Comparison of ENCODE assay signal across 22 cellular contexts in the genomic region with DNA sequence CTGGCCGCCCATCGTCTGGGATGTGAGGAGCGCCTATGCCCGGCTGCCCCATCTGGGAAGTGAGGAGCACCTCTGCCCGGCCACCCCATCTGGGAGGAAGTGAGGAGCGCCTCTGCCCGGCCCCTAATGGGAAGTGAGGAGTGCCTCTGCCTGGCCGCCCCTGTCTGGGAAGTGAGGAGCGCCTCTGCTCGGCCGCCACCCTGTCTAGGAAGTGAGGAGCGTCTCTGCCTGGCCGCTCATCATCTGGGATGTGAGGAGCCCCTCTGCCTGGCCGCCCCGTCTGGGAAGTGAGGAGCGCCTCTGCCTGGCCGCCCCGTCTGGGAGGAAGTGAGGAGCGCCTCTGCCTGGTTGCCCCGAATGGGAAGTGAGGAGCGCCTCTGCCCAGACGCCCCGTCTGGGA. TPM values are rescaled to one million over a fixed set of nuclear protein-coding genes. Genes with fewer than 3 reads are reported as not detected.
"Had no signal": no experiment of that assay in that cellular context is flagged by ENCODE, and none has a peak within 500 bp of the region (broad histone marks: within the 10 kb centered on the region; RNA-seq: fewer than 3 reads in every experiment).

No MANE protein-coding gene starts in this region.

RNA-seq across cellular contexts. Expression of a gene that starts 42.4 kb away (rescaled TPM):
- total RNA-seq: activated CD4-positive, alpha-beta memory T cell treated with anti-CD3 and anti-CD28 coated beads for 36 hours; activated CD4-positive, alpha-beta T cell treated with anti-CD3 and anti-CD28 coated beads for 36 hours; activated CD8-positive, alpha-beta memory T cell treated with anti-CD3 and anti-CD28 coated beads for 36 hours; activated CD8-positive, alpha-beta T cell treated with anti-CD3 and anti-CD28 coated beads for 36 hours; activated naive CD4-positive, alpha-beta T cell treated with anti-CD3 and anti-CD28 coated beads for 36 hours; activated naive CD4-positive, alpha-beta T cell treated with anti-CD3 and anti-CD28 coated beads, Interleukin-2, amount 50 U/mL, for 72 hours; activated naive CD8-positive, alpha-beta T cell treated with anti-CD3 and anti-CD28 coated beads for 36 hours; activated T-cell treated with anti-CD3 and anti-CD28 coated beads, Interleukin-2, amount 50 U/mL, for 4 hours; activated T-cell treated with anti-CD3 and anti-CD28 coated beads, Interleukin-2, amount 50 U/mL, for 72 hours; activated T-helper 1 cell treated with anti-CD3 and anti-CD28 coated beads, Interleukin-12 subunit alpha, Interleukin-12 subunit beta, Interleukin-2, Interleukin-4 antibody, amounts not matched to agents 30 ng/mL and 10 ng/mL and 1 ng/mL, durations not matched to agents 14 hours and 24 hours and 36 hours; activated T-helper 17 cell treated with anti-CD3 and anti-CD28 coated beads, Interleukin-2, amount 50 U/mL, for 72 hours; adrenal gland; aorta; astrocyte; body of pancreas; breast epithelium; cardiac septum; T-cell; T-helper 1 cell treated with Interleukin-12 subunit alpha and Interleukin-12 subunit beta and Interleukin-4 antibody, amounts not matched to agents 30 ng/mL and 1 ng/mL, for 36 hours; T-helper 17 cell; T-helper 2 cell treated with Interferon-gamma antibody and Interleukin-4, amounts not matched to agents 100 ng/mL and 5 ng/mL, for 36 hours; WTC11 had no signal
- polyA plus RNA-seq: adrenal gland, aorta had no signal

RNA-seq across cellular contexts. Expression of a gene that starts 57.3 kb away (rescaled TPM):
- total RNA-seq: astrocyte, breast epithelium had no signal
